In the genomic region with DNA sequence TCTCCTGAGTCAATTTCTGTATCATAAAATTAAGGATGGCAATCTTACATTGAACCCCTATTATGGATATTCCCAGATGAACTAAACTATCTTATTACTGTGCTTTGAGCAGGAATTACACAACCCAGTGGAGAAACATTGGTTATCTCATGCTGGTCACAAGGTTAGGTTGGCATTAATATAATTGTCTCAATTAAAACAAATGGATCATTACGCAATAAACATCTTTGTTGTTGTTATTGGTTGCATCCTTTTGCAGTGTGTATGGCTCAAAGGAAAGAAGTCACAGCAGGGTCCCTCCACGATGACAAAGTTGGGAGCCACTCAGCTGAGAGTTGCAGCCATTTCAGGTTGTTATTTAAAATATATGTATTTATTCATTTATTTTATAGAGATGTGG, we compare ENCODE assay signal across 22 cellular contexts.
"Had no signal": no experiment of that assay in that cellular context is flagged by ENCODE, and none has a peak within 500 bp of the region (broad histone marks: within the 10 kb centered on the region; RNA-seq: fewer than 3 reads in every experiment).

No MANE protein-coding gene starts in this region.

- H3K4me1 ChIP-seq: SJSA1 had no signal

- H3K27ac ChIP-seq: HL-60, KMS-11, SJSA1, SK-N-MC had no signal

- H3K36me3 ChIP-seq: SJSA1 had no signal

- H3K4me2 ChIP-seq: KMS-11 had no signal

- FAIRE-seq: HTR-8/SVneo, RCC 7860 had no signal

- H3K9ac ChIP-seq: KMS-11 had no signal

- DNase-seq: Kasumi-1, MM.1S, NCI-H1092 treated with DMSO at 0.1 percent for 48 hours, NCI-H1436, NCI-H187, NCI-H2029, NCI-H2081 treated with DMSO at 0.1 percent for 48 hours, NCI-H2171, NCI-H446, NCI-H510A, NCI-H524 treated with DMSO at 0.1 percent for 48 hours, NCI-H69, NCI-H774, Right ventricle myocardium superior, RPMI8226, SIG-M5 had no signal

- H3K27me3 ChIP-seq: SJSA1 had no signal

- H3K9me3 ChIP-seq: SJSA1 had no signal

- H3K4me3 ChIP-seq: SJSA1, SK-N-MC had no signal
